In the genomic region with DNA sequence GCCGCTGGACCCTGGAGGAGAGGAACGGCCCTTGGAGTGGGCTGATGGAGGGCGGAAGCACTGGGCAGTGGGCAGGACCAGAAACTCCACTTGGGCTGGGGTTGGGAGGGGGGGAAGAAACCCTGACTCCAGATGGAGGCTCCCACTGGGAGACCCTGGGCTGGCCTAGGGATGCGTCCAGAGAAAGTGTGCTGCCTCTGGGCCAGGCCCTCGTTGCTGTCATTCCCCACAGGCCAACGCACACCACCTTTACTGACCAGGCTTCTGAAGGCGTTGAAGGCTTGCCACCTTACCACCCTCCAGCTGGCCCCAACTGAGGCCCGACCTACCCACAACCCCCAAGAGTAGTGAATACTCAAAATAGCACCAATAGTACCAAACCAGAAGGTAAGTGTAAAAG, we compare ENCODE assay signal across 19 cellular contexts. TPM values are rescaled to one million over a fixed set of nuclear protein-coding genes. Genes with fewer than 3 reads are reported as not detected.
DNase-seq lines count a peak whose midpoint lies in the region; ATAC-seq, FAIRE-seq and TF ChIP-seq lines count a peak whose summit lies in the region.
"Had no signal": no experiment of that assay in that cellular context is flagged by ENCODE, and none has a peak within 500 bp of the region (broad histone marks: within the 10 kb centered on the region; RNA-seq: fewer than 3 reads in every experiment).

No MANE protein-coding gene starts in this region.

- in situ Hi-C loops in Panc1 (cut with HindIII; ENCODE audit: low pct_unique_long_range_greater_than_20kb, low sequenced_read_pairs) = no loop called here
- in situ Hi-C loops in K562 (cut with MboI) = no loop called here

- DNase-seq in Panc1 (ENCODE audit: low read depth, low spot score) (no peak), K562 (ENCODE audit: extremely low read depth in 1 of 4, low spot score in 3 of 4) (no peak), nephron progenitor cell (no peak), sciatic nerve (ENCODE audit: low spot score) (no peak), GM03348 (ENCODE audit: low spot score) (no peak), RPMI8226 (no peak)
- DNase-seq: BE2C; C1 segment of cervical spinal cord; CD4-positive, CD25-positive, alpha-beta regulatory T cell; CD8-positive, alpha-beta memory T cell; COR-L47; DMS 273 treated with DMSO at 0.1 percent for 48 hours; DMS53; GDM1; KBM-7 had no signal

- no peaks in the 10 kb centered on the region for H3K9me3 Mint-ChIP-seq in nephron progenitor cell
- H3K9me3 Mint-ChIP-seq: CD4-positive, CD25-positive, alpha-beta regulatory T cell; CD8-positive, alpha-beta memory T cell had no signal

- no peak for TF ChIP-seq POLR2A in K562 (conservative IDR thresholded peaks at IDR 0.05)

- H3K27me3 ChIP-seq in Panc1 (ENCODE audit: control insufficient read depth, insufficient read depth, low read length) (no peaks in the 10 kb centered on the region), K562 (ENCODE audit: control insufficient read depth in 2 of 2, insufficient read depth in 2 of 2, low read length in 2 of 2) (no peaks in the 10 kb centered on the region)
- H3K27me3 ChIP-seq: BE2C had no signal

- TF ChIP-seq RAD21 in K562 (CRISPR knock-in tag; conservative IDR thresholded peaks at IDR 0.05 in 1 of 2, IDR thresholded peaks at IDR 0.05 in 1 of 2) = no peak

- H3K27ac Mint-ChIP-seq in nephron progenitor cell = peak overlapping the region; percentile 40
- H3K27ac Mint-ChIP-seq: CD4-positive, CD25-positive, alpha-beta regulatory T cell had no signal

- peaks cover 41% of the 10 kb centered on the region for H3K36me3 Mint-ChIP-seq in nephron progenitor cell (ENCODE audit: low read depth)

- no peak overlapping the region for H3K4me3 ChIP-seq in Panc1 (ENCODE audit: low read depth in 2 of 2, low read length in 2 of 2)
- no peak overlapping the region for H3K4me3 ChIP-seq in K562
- H3K4me3 ChIP-seq: GM12878, HAP-1 had no signal

- no peak for TF ChIP-seq EP300 in K562 (IDR thresholded peaks at IDR 0.05; ENCODE audit: low read length)

- CTCF ChIA-PET in Panc1 (lab: Charles Lee) = interaction anchor here (0.6 kb wide), 1 partner anchor 101 kb away, joined by 5 read pairs; no protein-coding TSS in a partner anchor
- CTCF ChIA-PET in K562 (lab: Yijun Ruan, JAX; ENCODE audit: low intra/inter-chr PET ratio) = no interaction called here

- no peak overlapping the region for H2AFZ ChIP-seq in K562 (ENCODE audit: low read depth, low read length)

- FAIRE-seq in K562 (lab: Jason Lieb, UNC) = no peak
- FAIRE-seq: GM12878, GM19239 had no signal

- H3K4me2 ChIP-seq in K562 (ENCODE audit: insufficient read depth, low read length) = no peak overlapping the region

- intact Hi-C loops in Panc1 (cut with micrococcal nuclease; ENCODE audit: unreplicated experiment) = no loop called here
- intact Hi-C loops in K562 (cut with micrococcal nuclease) = no loop called here
- intact Hi-C loops in sciatic nerve (cut with DNase I) = no loop called here

- H3K27ac ChIP-seq in Panc1 (ENCODE audit: low read length) = no peak overlapping the region
- H3K27ac ChIP-seq in K562 (ENCODE audit: extremely low read depth, low read depth, low read length) = no peak overlapping the region

- TF ChIP-seq CTCF in Panc1 (IDR thresholded peaks at IDR 0.05) (no peak), K562 (IDR thresholded peaks at IDR 0.05 in 2 of 3, conservative IDR thresholded peaks at IDR 0.05 in 1 of 3; ENCODE audit: insufficient read depth in 2 of 3, low read depth in 1 of 3, low read length in 3 of 3) (no peak), nephron progenitor cell (IDR thresholded peaks at IDR 0.05) (no peak)

- H3K4me1 ChIP-seq in Panc1 (ENCODE audit: control insufficient read depth, insufficient read depth, low read length) (no peaks in the 10 kb centered on the region), K562 (replicated peaks in 1 of 2; ENCODE audit: control insufficient read depth in 2 of 2, insufficient read depth in 2 of 2, low read length in 2 of 2) (peaks cover 2 to 9% of the 10 kb centered on the region in 2 experiments; a peak in 3 of 5 replicates)
- H3K4me1 ChIP-seq: BE2C had no signal

- no peak overlapping the region for H3K4me3 Mint-ChIP-seq in nephron progenitor cell
- H3K4me3 Mint-ChIP-seq: CD8-positive, alpha-beta memory T cell had no signal

- no peaks in the 10 kb centered on the region for H3K79me2 ChIP-seq in K562 (ENCODE audit: control insufficient read depth, insufficient read depth, low read length)

- no peaks in the 10 kb centered on the region for H4K20me1 ChIP-seq in K562 (replicated peaks; ENCODE audit: control insufficient read depth, insufficient read depth, low read length)

- H3K9ac ChIP-seq in K562 (ENCODE audit: insufficient read depth in 1 of 2, low read depth in 2 of 2, low read length in 2 of 2) = no peak overlapping the region

- ATAC-seq in Panc1 = 0 out of 2 replicates have a peak, but pooled peaks have one; percentile 31
- ATAC-seq in K562 = peak; percentile 10; the same call in 2 of the 3 replicates
- peak; percentile 26 for ATAC-seq in sciatic nerve
- ATAC-seq in HG03571 (IDR thresholded peaks at IDR 0.05; ENCODE audit: unreplicated experiment) = no peak
- ATAC-seq: GM12878 had no signal

- no peaks in the 10 kb centered on the region; the same call in 1 of the 2 replicates for H3K36me3 ChIP-seq in Panc1 (ENCODE audit: control insufficient read depth, insufficient read depth, low read length)
- H3K36me3 ChIP-seq in K562 (ENCODE audit: control insufficient read depth, insufficient read depth, low read length) = peaks cover 28% of the 10 kb centered on the region

- H3K9me1 ChIP-seq in K562 (ENCODE audit: control insufficient read depth, insufficient read depth, low read length) = no peaks in the 10 kb centered on the region

- no peaks in the 10 kb centered on the region for H3K27me3 Mint-ChIP-seq in nephron progenitor cell (ENCODE audit: low read depth, poor library complexity)
- H3K27me3 Mint-ChIP-seq: CD4-positive, CD25-positive, alpha-beta regulatory T cell had no signal

- POLR2A ChIA-PET in Panc1 (lab: Charles Lee) = interaction anchor here (0.6 kb wide), 1 partner anchor 20 kb away, joined by 3 read pairs; no protein-coding TSS in a partner anchor
- POLR2A ChIA-PET in K562 (lab: Yijun Ruan, JAX) = interaction anchor here (0.8 to 2.4 kb wide), 5 partner anchors 8 to 175 kb away, joined by 3 to 14 read pairs (median 3); partner anchors contain the start of genes ITPKA and MGA

- 77% methylated on average over 8 of the region's 8 CpGs for WGBS in K562 (ENCODE audit: insufficient coverage, low coverage, missing lambda C conversion rate)

- H3K9me3 ChIP-seq in Panc1 (ENCODE audit: control insufficient read depth, insufficient read depth, low read depth, low read length) (no peaks in the 10 kb centered on the region), K562 (replicated peaks; ENCODE audit: control insufficient read depth, insufficient read depth, low read depth, low read length) (no peaks in the 10 kb centered on the region)
- H3K9me3 ChIP-seq: BE2C, HAP-1 had no signal

- no TSS peak for BruUV-seq in Panc1 (replicated peaks; lab: Mats Ljungman, UMichigan)
- BruUV-seq in K562 (replicated peaks; lab: Mats Ljungman, UMichigan) = no TSS peak

- peaks cover 8% of the 10 kb centered on the region for H3K4me1 Mint-ChIP-seq in nephron progenitor cell

RNA-seq across cellular contexts. Expression of gene ITPKA, which starts 8.4 kb away (rescaled TPM):
- total RNA-seq in Panc1 (2021; ENCODE audit: unreplicated experiment) (6.3 TPM), K562 (2014; rRNA removed) (68.4 and 72.3 TPM in 2 replicates), K562 (2014; rRNA removed; fragmentation: Illumina TruSeq; extraction: Trizol) (2.4 and 4.5 TPM in 2 replicates), K562 (2015; rRNA removed; fragmentation: Illumina TruSeq; extraction: Trizol) (11.3 and 13.4 TPM in 2 replicates), K562 (2021) (33.3 and 35.8 TPM in 2 replicates), sciatic nerve (not detected)
- polyA plus RNA-seq in Panc1 (2012; ENCODE audit: insufficient read length) = 8.7 TPM
- 9.4 and 24.3 TPM in 2 replicates for total RNA-seq in K562 (2011; cell fraction: chromatin; rRNA removed; ENCODE audit: low replicate concordance)
- total RNA-seq in K562 (2011; cell fraction: nucleolus; rRNA removed) = 24.0 and 25.1 TPM in 2 replicates
- total RNA-seq in K562 (2011; cell fraction: nucleoplasm; rRNA removed) = 8.3 and 12.6 TPM in 2 replicates
- polyA plus RNA-seq in K562 (2011; rRNA removed) (9.1 and 11.5 TPM in 2 replicates), K562 (2014; fragmentation: Illumina TruSeq; extraction: Trizol) (4.0 and 10.5 TPM in 2 replicates), K562 (2014; fragmentation: Nextera tagmentation; extraction: Ambion mirVana) (under 1 TPM; 0.14 to 0.55 TPM), K562 (2014; rRNA removed) (34.4 and 34.8 TPM in 2 replicates)
- 14.0 and 24.3 TPM in 2 replicates for polyA plus RNA-seq in K562 (2011; cell fraction: cytosol; rRNA removed)
- 19.8 and 25.1 TPM in 2 replicates for polyA plus RNA-seq in K562 (2011; cell fraction: nucleus; rRNA removed)
- polyA plus RNA-seq in K562 (2012) = 18.4 and 67.5 TPM in 2 replicates
- 2.2 and 6.8 TPM in 2 replicates for polyA minus RNA-seq in K562 (2011; rRNA and poly(A)+ RNA removed)
- polyA minus RNA-seq in K562 (2011; cell fraction: cytosol; rRNA and poly(A)+ RNA removed) = 12.3 and 17.9 TPM in 2 replicates
- polyA minus RNA-seq in K562 (2011; cell fraction: nucleus; rRNA and poly(A)+ RNA removed) = 7.7 and 8.9 TPM in 2 replicates
- total RNA-seq: CD4-positive, CD25-positive, alpha-beta regulatory T cell had no signal
- polyA plus RNA-seq: CD4-positive, CD25-positive, alpha-beta regulatory T cell; CD8-positive, alpha-beta memory T cell had no signal

RNA-seq across cellular contexts. Expression of gene LTK, which starts 28.4 kb away (rescaled TPM):
- not detected for total RNA-seq in Panc1 (2021; ENCODE audit: unreplicated experiment)
- polyA plus RNA-seq in Panc1 (2012; ENCODE audit: insufficient read length) = not detected
- total RNA-seq in K562 (2011; cell fraction: chromatin; rRNA removed; ENCODE audit: low replicate concordance) = 13.3 and 30.8 TPM in 2 replicates
- 17.5 and 19.0 TPM in 2 replicates for total RNA-seq in K562 (2011; cell fraction: nucleolus; rRNA removed)
- 14.6 and 15.8 TPM in 2 replicates for total RNA-seq in K562 (2011; cell fraction: nucleoplasm; rRNA removed)
- 2.7 TPM in 2 replicates for total RNA-seq in K562 (2014; rRNA removed)
- 0.77 and 1.1 TPM in 2 replicates for total RNA-seq in K562 (2014; rRNA removed; fragmentation: Illumina TruSeq; extraction: Trizol)
- 1.8 TPM in 2 replicates for total RNA-seq in K562 (2015; rRNA removed; fragmentation: Illumina TruSeq; extraction: Trizol)
- 3.7 and 4.4 TPM in 2 replicates for total RNA-seq in K562 (2021)
- 1.7 and 2.8 TPM in 2 replicates for polyA plus RNA-seq in K562 (2011; rRNA removed)
- 1.7 and 2.1 TPM in 2 replicates for polyA plus RNA-seq in K562 (2011; cell fraction: cytosol; rRNA removed)
- 22.2 and 32.4 TPM in 2 replicates for polyA plus RNA-seq in K562 (2011; cell fraction: nucleus; rRNA removed)
- 5.2 and 20.8 TPM in 2 replicates for polyA plus RNA-seq in K562 (2012)
- polyA plus RNA-seq in K562 (2014; fragmentation: Illumina TruSeq; extraction: Trizol) = 2.7 and 3.1 TPM in 2 replicates
- under 1 TPM; 0.25 to 0.31 TPM for polyA plus RNA-seq in K562 (2014; fragmentation: Nextera tagmentation; extraction: Ambion mirVana)
- 4.3 and 4.4 TPM in 2 replicates for polyA plus RNA-seq in K562 (2014; rRNA removed)
- polyA minus RNA-seq in K562 (2011; rRNA and poly(A)+ RNA removed) = 0.39 and 0.70 TPM in 2 replicates
- 1.2 TPM in 1 of 2 replicates, not detected in the other for polyA minus RNA-seq in K562 (2011; cell fraction: cytosol; rRNA and poly(A)+ RNA removed)
- polyA minus RNA-seq in K562 (2011; cell fraction: nucleus; rRNA and poly(A)+ RNA removed) = 1.9 and 2.4 TPM in 2 replicates
- total RNA-seq in sciatic nerve = 1.1 TPM

RNA-seq across cellular contexts. Expression of gene RPAP1, which starts 58.8 kb away (rescaled TPM):
- total RNA-seq in Panc1 (2021; ENCODE audit: unreplicated experiment) (53.5 TPM), K562 (2014; rRNA removed) (23.9 and 36.9 TPM in 2 replicates), K562 (2014; rRNA removed; fragmentation: Illumina TruSeq; extraction: Trizol) (9.4 and 10.0 TPM in 2 replicates), K562 (2015; rRNA removed; fragmentation: Illumina TruSeq; extraction: Trizol) (11.5 and 12.8 TPM in 2 replicates), K562 (2021) (61.2 and 65.7 TPM in 2 replicates), sciatic nerve (30.0 TPM)
- polyA plus RNA-seq in Panc1 (2012; ENCODE audit: insufficient read length) = 36.6 TPM
- total RNA-seq in K562 (2011; cell fraction: chromatin; rRNA removed; ENCODE audit: low replicate concordance) = 61.6 and 152 TPM in 2 replicates
- 73.4 and 82.2 TPM in 2 replicates for total RNA-seq in K562 (2011; cell fraction: nucleolus; rRNA removed)
- 63.7 and 80.1 TPM in 2 replicates for total RNA-seq in K562 (2011; cell fraction: nucleoplasm; rRNA removed)
- polyA plus RNA-seq in K562 (2011; rRNA removed) (9.2 and 27.7 TPM in 2 replicates), K562 (2014; fragmentation: Illumina TruSeq; extraction: Trizol) (21.6 and 30.8 TPM in 2 replicates), K562 (2014; fragmentation: Nextera tagmentation; extraction: Ambion mirVana) (1 to 10 TPM; 6.5 to 7.0 TPM), K562 (2014; rRNA removed) (18.5 and 24.0 TPM in 2 replicates)
- 11.9 and 16.1 TPM in 2 replicates for polyA plus RNA-seq in K562 (2011; cell fraction: cytosol; rRNA removed)
- polyA plus RNA-seq in K562 (2011; cell fraction: nucleus; rRNA removed) = 38.7 and 47.7 TPM in 2 replicates
- 40.3 and 49.0 TPM in 2 replicates for polyA plus RNA-seq in K562 (2012)
- 11.8 and 16.9 TPM in 2 replicates for polyA minus RNA-seq in K562 (2011; rRNA and poly(A)+ RNA removed)
- 18.0 and 23.9 TPM in 2 replicates for polyA minus RNA-seq in K562 (2011; cell fraction: cytosol; rRNA and poly(A)+ RNA removed)
- 21.9 and 27.0 TPM in 2 replicates for polyA minus RNA-seq in K562 (2011; cell fraction: nucleus; rRNA and poly(A)+ RNA removed)
